21 cellular contexts compared by ENCODE assay signal in genomic region chr13:78465250-78465649, GRCh38.
DNase-seq lines count a peak whose midpoint lies in the region; ATAC-seq lines count a peak whose summit lies in the region.
"Had no signal": no experiment of that assay in that cellular context is flagged by ENCODE, and none has a peak within 500 bp of the region (broad histone marks: within the 10 kb centered on the region; RNA-seq: fewer than 3 reads in every experiment).

No MANE protein-coding gene starts in this region.

- H3K27ac Mint-ChIP-seq in activated naive CD4-positive, alpha-beta T cell treated with anti-CD3 and anti-CD28 coated beads, Interleukin-2, amount 50 U/mL, for 72 hours = no peak overlapping the region
- H3K27ac Mint-ChIP-seq: CD14-positive monocyte; CD4-positive, alpha-beta T cell; CD8-positive, alpha-beta memory T cell; GM23338; H9 had no signal

- DNase-seq in putamen (ENCODE audit: low spot score) (peak; percentile 30), epidermal melanocyte (ENCODE audit: insufficient read length, low spot score) (no peak)
- DNase-seq in activated naive CD4-positive, alpha-beta T cell treated with anti-CD3 and anti-CD28 coated beads, Interleukin-2, amount 50 U/mL, for 72 hours (ENCODE audit: low spot score in 2 of 2) = no peak
- DNase-seq in NK-92 treated with Interleukin-12 subunit alpha and Interleukin-12 subunit beta, amount 100 ng/mL, for 24 hours (lab: John Stamatoyannopoulos, UW) = no peak
- DNase-seq: 8988T; ACHN; AML-193; BE2C; CD4-positive, alpha-beta T cell; CD8-positive, alpha-beta memory T cell; DMS 273 treated with DMSO at 0.1 percent for 48 hours; DMS79; GF-D8; H9 had no signal

- H3K9me3 Mint-ChIP-seq in activated naive CD4-positive, alpha-beta T cell treated with anti-CD3 and anti-CD28 coated beads, Interleukin-2, amount 50 U/mL, for 72 hours = no peaks in the 10 kb centered on the region
- H3K9me3 Mint-ChIP-seq: CD8-positive, alpha-beta memory T cell; GM23338; H9 had no signal

- ATAC-seq in GM18519 (IDR thresholded peaks at IDR 0.05; ENCODE audit: low FRiP score, unreplicated experiment) (peak; percentile 34), HG02852 (IDR thresholded peaks at IDR 0.05; ENCODE audit: unreplicated experiment) (peak; percentile 60), HG03025 (IDR thresholded peaks at IDR 0.05; ENCODE audit: low FRiP score, unreplicated experiment) (peak; percentile 58)
- ATAC-seq in activated naive CD4-positive, alpha-beta T cell treated with anti-CD3 and anti-CD28 coated beads, Interleukin-2, amount 50 U/mL, for 72 hours = no peak
- ATAC-seq: A549, GM23338, HCT116 had no signal

- H3K36me3 Mint-ChIP-seq in activated naive CD4-positive, alpha-beta T cell treated with anti-CD3 and anti-CD28 coated beads, Interleukin-2, amount 50 U/mL, for 72 hours = no peaks in the 10 kb centered on the region
- H3K36me3 Mint-ChIP-seq: CD14-positive monocyte; CD8-positive, alpha-beta memory T cell had no signal

Comparison
In these comparisons a context has a peak if more than half of its experiments do, and no peak if none do; other contexts are left out.
1. ATAC-seq: peak in GM18519 (single experiment), HG02852 (single experiment) and HG03025 (single experiment); none in activated naive CD4-positive, alpha-beta T cell treated with anti-CD3 and anti-CD28 coated beads, Interleukin-2, amount 50 U/mL, for 72 hours (0 of 2).